ENCODE assay signal across 10 cellular contexts in the genomic region with DNA sequence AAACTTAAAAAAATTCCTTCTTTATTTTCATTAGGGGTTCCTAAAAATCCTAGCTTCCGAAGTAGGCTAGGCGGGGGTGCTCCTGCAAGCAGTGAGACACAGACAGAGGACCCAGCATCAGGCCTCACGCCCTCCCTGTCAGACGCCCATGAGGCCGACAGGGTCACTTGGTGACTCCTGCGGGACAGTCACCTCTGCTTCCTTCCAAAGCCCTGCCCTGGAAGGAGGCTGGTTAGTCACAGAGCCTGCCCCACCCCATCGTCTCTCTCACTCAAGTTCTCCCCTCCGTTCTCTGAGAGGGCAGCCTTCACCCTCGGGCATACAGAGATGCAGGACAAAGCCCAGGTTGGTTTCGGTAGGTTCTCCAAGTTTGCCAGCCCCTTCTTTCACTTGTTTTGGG. TPM values are rescaled to one million over a fixed set of nuclear protein-coding genes. Genes with fewer than 3 reads are reported as not detected.
DNase-seq lines count a peak whose midpoint lies in the region; ATAC-seq and TF ChIP-seq lines count a peak whose summit lies in the region.
"Had no signal": no experiment of that assay in that cellular context is flagged by ENCODE, and none has a peak within 500 bp of the region (broad histone marks: within the 10 kb centered on the region; RNA-seq: fewer than 3 reads in every experiment).

No MANE protein-coding gene starts in this region.

- 0 out of 2 replicates have a peak overlapping the region, but pooled peaks have one; percentile 61 for H3K4me2 ChIP-seq in SK-N-SH

- no peak overlapping the region for H3K4me3 Mint-ChIP-seq in stimulated activated naive CD8-positive, alpha-beta T cell treated with anti-CD3 and anti-CD28 coated beads, Interleukin-15, amount 100 ng/mL, for 72 hours

- H3K9ac ChIP-seq in SK-N-SH, result peak overlapping the region; percentile 24; the same call in 1 of the 2 replicates

- H3K4me3 ChIP-seq in SK-N-SH (ENCODE audit: low read depth in 2 of 2, low read length in 1 of 2), result no peak overlapping the region

- H3K9me3 ChIP-seq in SK-N-SH, result no peaks in the 10 kb centered on the region

- H3K27me3 Mint-ChIP-seq in stimulated activated naive CD8-positive, alpha-beta T cell treated with anti-CD3 and anti-CD28 coated beads, Interleukin-15, amount 100 ng/mL, for 72 hours, result no peaks in the 10 kb centered on the region

- 63% methylated on average over 10 of the region's 10 CpGs for WGBS in SK-N-SH (ENCODE audit: low lambda C conversion rate)

- H3K4me1 Mint-ChIP-seq in stimulated activated naive CD8-positive, alpha-beta T cell treated with anti-CD3 and anti-CD28 coated beads, Interleukin-15, amount 100 ng/mL, for 72 hours, result peaks cover 80% of the 10 kb centered on the region

- H3K4me1 ChIP-seq in SK-N-SH (ENCODE audit: control insufficient read depth in 1 of 2, insufficient read depth in 2 of 2, low read depth in 1 of 2, low read length in 1 of 2), result peaks cover 10 to 43% of the 10 kb centered on the region in 2 experiments

- 0 out of 4 replicates have a peak overlapping the region, but pooled peaks of 1 of the 2 experiments have one; percentile 7 for H3K27ac ChIP-seq in SK-N-SH (ENCODE audit: low read depth in 2 of 2, low read length in 1 of 2)
- H3K27ac ChIP-seq: 22Rv1 had no signal

- no peak overlapping the region for H2AFZ ChIP-seq in SK-N-SH (ENCODE audit: low read depth)

- no peak for DNase-seq in SK-N-SH
- DNase-seq in activated CD4-positive, alpha-beta T cell treated with anti-CD3 and anti-CD28 coated beads, Interleukin-2, amount 50 U/mL, for 48 hours, result peak; percentile 24
- DNase-seq in cardiac septum (ENCODE audit: low spot score), result peak; percentile 77
- no peak for DNase-seq in stimulated activated naive CD8-positive, alpha-beta T cell treated with anti-CD3 and anti-CD28 coated beads, Interleukin-15, amount 100 ng/mL, for 72 hours
- no peak for DNase-seq in retina
- no peak for DNase-seq in HuH-7 (ENCODE audit: low spot score)
- DNase-seq: MM.1S had no signal

- H3K36me3 ChIP-seq in SK-N-SH (replicated peaks in 1 of 2; ENCODE audit: control insufficient read depth in 1 of 2, insufficient read depth in 2 of 2, low read length in 1 of 2), result peaks cover 0 to 6% of the 10 kb centered on the region in 2 experiments

- H3K9me2 ChIP-seq in SK-N-SH, result no peaks in the 10 kb centered on the region

- TF ChIP-seq EP300 in SK-N-SH (IDR thresholded peaks at IDR 0.05; ENCODE audit: borderline replicate concordance in 1 of 2, low read depth in 1 of 2, low read length in 1 of 2), result no peak

- no peaks in the 10 kb centered on the region for H3K27me3 ChIP-seq in SK-N-SH (ENCODE audit: insufficient read depth)

- no peak for TF ChIP-seq CTCF in SK-N-SH (IDR thresholded peaks at IDR 0.05)

- TF ChIP-seq RAD21 in SK-N-SH (IDR thresholded peaks at IDR 0.05; ENCODE audit: low read length), result no peak

- intact Hi-C loops in cardiac septum (cut with DNase I), result no loop called here

- peak overlapping the region; percentile 43 to 97 for H3K27ac Mint-ChIP-seq in stimulated activated naive CD8-positive, alpha-beta T cell treated with anti-CD3 and anti-CD28 coated beads, Interleukin-15, amount 100 ng/mL, for 72 hours

- POLR2A ChIA-PET in SK-N-SH (lab: Yijun Ruan, JAX), result no interaction called here

- ATAC-seq in SK-N-SH treated with all-trans-retinoic acid at 6 μM for 48 hours (no peak), HG03469 (IDR thresholded peaks at IDR 0.05; ENCODE audit: unreplicated experiment) (no peak)
- ATAC-seq in stimulated activated naive CD8-positive, alpha-beta T cell treated with anti-CD3 and anti-CD28 coated beads, Interleukin-15, amount 100 ng/mL, for 72 hours, result no peak

- H3F3A ChIP-seq in SK-N-SH (replicated peaks; ENCODE audit: insufficient read depth), result peaks cover 17% of the 10 kb centered on the region

- no peaks in the 10 kb centered on the region for H3K9me3 Mint-ChIP-seq in stimulated activated naive CD8-positive, alpha-beta T cell treated with anti-CD3 and anti-CD28 coated beads, Interleukin-15, amount 100 ng/mL, for 72 hours

- H4K20me1 ChIP-seq in SK-N-SH (ENCODE audit: insufficient read depth), result no peaks in the 10 kb centered on the region

- H3K79me2 ChIP-seq in SK-N-SH (ENCODE audit: insufficient read depth), result peaks cover 13% of the 10 kb centered on the region

- CTCF ChIA-PET in SK-N-SH (lab: Yijun Ruan, JAX), result interaction anchor here (0.6 to 1.6 kb wide), 3 partner anchors 8 to 32 kb away, joined by 3 to 5 read pairs (median 3); no protein-coding TSS in a partner anchor

TF ChIP-seq in SK-N-SH, 30 proteins besides CTCF, POLR2A, EP300 and RAD21 (continues in another document):
- TF ChIP-seq TEAD4 (IDR thresholded peaks at IDR 0.05; ENCODE audit: borderline replicate concordance, insufficient read depth) (no peak), RCOR1 (IDR thresholded peaks at IDR 0.05; ENCODE audit: low read length) (no peak), EZH2phosphoT487 (IDR thresholded peaks at IDR 0.05; ENCODE audit: borderline replicate concordance, low read depth) (no peak), FOXJ3 (CRISPR knock-in tag; IDR thresholded peaks at IDR 0.05) (no peak)
- TF ChIP-seq, protein P1, sequence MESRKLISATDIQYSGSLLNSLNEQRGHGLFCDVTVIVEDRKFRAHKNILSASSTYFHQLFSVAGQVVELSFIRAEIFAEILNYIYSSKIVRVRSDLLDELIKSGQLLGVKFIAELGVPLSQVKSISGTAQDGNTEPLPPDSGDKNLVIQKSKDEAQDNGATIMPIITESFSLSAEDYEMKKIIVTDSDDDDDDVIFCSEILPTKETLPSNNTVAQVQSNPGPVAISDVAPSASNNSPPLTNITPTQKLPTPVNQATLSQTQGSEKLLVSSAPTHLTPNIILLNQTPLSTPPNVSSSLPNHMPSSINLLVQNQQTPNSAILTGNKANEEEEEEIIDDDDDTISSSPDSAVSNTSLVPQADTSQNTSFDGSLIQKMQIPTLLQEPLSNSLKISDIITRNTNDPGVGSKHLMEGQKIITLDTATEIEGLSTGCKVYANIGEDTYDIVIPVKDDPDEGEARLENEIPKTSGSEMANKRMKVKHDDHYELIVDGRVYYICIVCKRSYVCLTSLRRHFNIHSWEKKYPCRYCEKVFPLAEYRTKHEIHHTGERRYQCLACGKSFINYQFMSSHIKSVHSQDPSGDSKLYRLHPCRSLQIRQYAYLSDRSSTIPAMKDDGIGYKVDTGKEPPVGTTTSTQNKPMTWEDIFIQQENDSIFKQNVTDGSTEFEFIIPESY (IDR thresholded peaks at IDR 0.05; ENCODE audit: borderline replicate concordance, low read depth), result no peak

TF ChIP-seq in SK-N-SH treated with all-trans-retinoic acid at 6 μM for 48 hours, 23 proteins besides CTCF, POLR2A, EP300 and RAD21 (continues in another document):
- TF ChIP-seq OSR1 (CRISPR knock-in tag; IDR thresholded peaks at IDR 0.05), result no peak
- no peak for TF ChIP-seq ARNTL (CRISPR knock-in tag; IDR thresholded peaks at IDR 0.05; ENCODE audit: borderline replicate concordance, low read depth)
- TF ChIP-seq, protein P2, sequence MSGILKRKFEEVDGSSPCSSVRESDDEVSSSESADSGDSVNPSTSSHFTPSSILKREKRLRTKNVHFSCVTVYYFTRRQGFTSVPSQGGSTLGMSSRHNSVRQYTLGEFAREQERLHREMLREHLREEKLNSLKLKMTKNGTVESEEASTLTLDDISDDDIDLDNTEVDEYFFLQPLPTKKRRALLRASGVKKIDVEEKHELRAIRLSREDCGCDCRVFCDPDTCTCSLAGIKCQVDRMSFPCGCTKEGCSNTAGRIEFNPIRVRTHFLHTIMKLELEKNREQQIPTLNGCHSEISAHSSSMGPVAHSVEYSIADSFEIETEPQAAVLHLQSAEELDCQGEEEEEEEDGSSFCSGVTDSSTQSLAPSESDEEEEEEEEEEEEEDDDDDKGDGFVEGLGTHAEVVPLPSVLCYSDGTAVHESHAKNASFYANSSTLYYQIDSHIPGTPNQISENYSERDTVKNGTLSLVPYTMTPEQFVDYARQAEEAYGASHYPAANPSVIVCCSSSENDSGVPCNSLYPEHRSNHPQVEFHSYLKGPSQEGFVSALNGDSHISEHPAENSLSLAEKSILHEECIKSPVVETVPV (CRISPR knock-in tag; IDR thresholded peaks at IDR 0.05), result no peak
- no peak for TF ChIP-seq ZNF70 (CRISPR knock-in tag; IDR thresholded peaks at IDR 0.05)
- TF ChIP-seq, protein P3, sequence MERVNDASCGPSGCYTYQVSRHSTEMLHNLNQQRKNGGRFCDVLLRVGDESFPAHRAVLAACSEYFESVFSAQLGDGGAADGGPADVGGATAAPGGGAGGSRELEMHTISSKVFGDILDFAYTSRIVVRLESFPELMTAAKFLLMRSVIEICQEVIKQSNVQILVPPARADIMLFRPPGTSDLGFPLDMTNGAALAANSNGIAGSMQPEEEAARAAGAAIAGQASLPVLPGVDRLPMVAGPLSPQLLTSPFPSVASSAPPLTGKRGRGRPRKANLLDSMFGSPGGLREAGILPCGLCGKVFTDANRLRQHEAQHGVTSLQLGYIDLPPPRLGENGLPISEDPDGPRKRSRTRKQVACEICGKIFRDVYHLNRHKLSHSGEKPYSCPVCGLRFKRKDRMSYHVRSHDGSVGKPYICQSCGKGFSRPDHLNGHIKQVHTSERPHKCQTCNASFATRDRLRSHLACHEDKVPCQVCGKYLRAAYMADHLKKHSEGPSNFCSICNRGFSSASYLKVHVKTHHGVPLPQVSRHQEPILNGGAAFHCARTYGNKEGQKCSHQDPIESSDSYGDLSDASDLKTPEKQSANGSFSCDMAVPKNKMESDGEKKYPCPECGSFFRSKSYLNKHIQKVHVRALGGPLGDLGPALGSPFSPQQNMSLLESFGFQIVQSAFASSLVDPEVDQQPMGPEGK (CRISPR knock-in tag; IDR thresholded peaks at IDR 0.05; ENCODE audit: borderline replicate concordance), result no peak

RNA-seq across cellular contexts. Expression of a gene that starts 38.6 kb away (rescaled TPM):
- 16.9 and 17.5 TPM in 2 replicates for polyA plus RNA-seq in SK-N-SH (2012; rRNA removed)
- polyA plus RNA-seq in SK-N-SH (2012; cell fraction: cytosol; rRNA removed), result 11.1 and 14.4 TPM in 2 replicates
- polyA plus RNA-seq in SK-N-SH (2012; cell fraction: nucleus; rRNA removed), result 9.6 and 11.1 TPM in 2 replicates
- total RNA-seq in cardiac septum, result 42.2 TPM

RNA-seq across cellular contexts. Expression of a gene that starts 39.9 kb away (rescaled TPM):
- polyA plus RNA-seq in SK-N-SH (2012; rRNA removed), result 0.23 TPM in 2 replicates
- 0.05 TPM in 2 replicates for polyA plus RNA-seq in SK-N-SH (2012; cell fraction: cytosol; rRNA removed)
- 1.2 and 1.7 TPM in 2 replicates for polyA plus RNA-seq in SK-N-SH (2012; cell fraction: nucleus; rRNA removed)
- total RNA-seq in cardiac septum, result 2.4 TPM

Comparison
In these comparisons a context has a peak if more than half of its experiments do, and no peak if none do; other contexts are left out.
1. DNase-seq: peak in activated CD4-positive, alpha-beta T cell treated with anti-CD3 and anti-CD28 coated beads, Interleukin-2, amount 50 U/mL, for 48 hours (2 of 2) and cardiac septum (single experiment); none in SK-N-SH (single experiment), stimulated activated naive CD8-positive, alpha-beta T cell treated with anti-CD3 and anti-CD28 coated beads, Interleukin-15, amount 100 ng/mL, for 72 hours (0 of 2), retina (single experiment) and HuH-7 (single experiment).